ENCODE assay signal across 9 cellular contexts in the genomic region with DNA sequence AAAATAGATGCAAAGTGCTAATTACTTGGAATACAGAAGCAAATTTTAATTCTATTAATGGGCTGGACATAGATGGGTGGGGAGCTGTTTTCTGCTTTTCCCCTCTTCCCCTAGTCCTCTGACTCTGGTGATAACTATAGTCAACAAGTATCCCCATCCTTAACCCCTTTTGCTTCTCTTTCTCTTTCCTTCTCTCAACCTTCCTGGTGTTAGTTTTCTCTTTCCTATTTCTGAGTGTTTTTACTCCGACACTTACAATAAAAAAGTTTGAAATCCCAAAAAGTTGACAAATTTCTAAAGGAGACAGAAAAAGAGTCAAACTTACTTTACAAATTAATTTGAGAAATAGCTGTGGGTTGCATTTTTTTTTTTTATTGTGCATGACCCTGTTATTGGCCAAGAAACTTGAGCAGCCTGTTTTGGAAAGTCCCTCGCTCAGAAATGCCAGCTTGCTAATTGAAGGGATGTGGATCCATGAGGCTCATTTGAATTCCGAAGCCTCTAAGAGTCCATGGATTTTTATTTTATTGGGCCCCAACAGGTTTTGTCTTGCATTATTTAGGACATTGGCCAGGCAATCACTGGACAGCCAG. TPM values are rescaled to one million over a fixed set of nuclear protein-coding genes. Genes with fewer than 3 reads are reported as not detected.
DNase-seq lines count a peak whose midpoint lies in the region; ATAC-seq, FAIRE-seq and TF ChIP-seq lines count a peak whose summit lies in the region.
"Had no signal": no experiment of that assay in that cellular context is flagged by ENCODE, and none has a peak within 500 bp of the region (broad histone marks: within the 10 kb centered on the region; RNA-seq: fewer than 3 reads in every experiment).

No MANE protein-coding gene starts in this region.

- DNase-seq in DMS 273 treated with DMSO at 0.1 percent for 48 hours (lab: John Stamatoyannopoulos, UW) (peak; percentile 13), NB4 (ENCODE audit: low read depth) (no peak), pancreas (no peak), substantia nigra (lab: John Stamatoyannopoulos, UW) (no peak)
- peak in 1 of 3 donors; percentile 18 for DNase-seq in effector memory CD4-positive, alpha-beta T cell
- DNase-seq in stimulated activated CD4-positive, alpha-beta T cell treated with anti-CD3 and anti-CD28 coated beads, Interleukin-12 subunit alpha, Interleukin-12 subunit beta, amount 100 ng/mL, for 4 hours = no peak
- DNase-seq in activated CD8-positive, alpha-beta memory T cell treated with anti-CD3 and anti-CD28 coated beads, Interleukin-2, amount 50 U/mL, for 48 hours = no peak
- DNase-seq: NCI-H69 had no signal

- intact Hi-C loops in pancreas (cut with DNase I) = no loop called here

- no peaks in the 10 kb centered on the region for H3K27me3 ChIP-seq in effector memory CD4-positive, alpha-beta T cell (replicated peaks; ENCODE audit: control insufficient read depth, insufficient read depth, low read length, poor library complexity, severe bottlenecking)
- H3K27me3 ChIP-seq in pancreas = no peaks in the 10 kb centered on the region

- WGBS in pancreas, 2 donors = 61 to 66% methylated on average over 3 of the region's 3 CpGs

- FAIRE-seq in pancreas (lab: Jason Lieb, UNC) = peak; percentile 49

- peaks cover 51% of the 10 kb centered on the region for H3K4me1 ChIP-seq in effector memory CD4-positive, alpha-beta T cell (ENCODE audit: control insufficient read depth, insufficient read depth, low read length, poor library complexity, severe bottlenecking)
- H3K4me1 ChIP-seq in pancreas = peaks cover 0 to 16% (median 6%) of the 10 kb centered on the region in 3 donors

- H3K27ac ChIP-seq in effector memory CD4-positive, alpha-beta T cell (ENCODE audit: insufficient read depth, low read length, poor library complexity, severe bottlenecking) = peak overlapping the region; percentile 99
- H3K27ac ChIP-seq in pancreas (peak overlapping the region in 1 of 4 donors; percentile 28), substantia nigra (ENCODE audit: low read depth, low read length, poor library complexity, severe bottlenecking) (no peak overlapping the region)

- H3K9me3 ChIP-seq in effector memory CD4-positive, alpha-beta T cell (ENCODE audit: control insufficient read depth, low read length) = no peaks in the 10 kb centered on the region
- H3K9me3 ChIP-seq in pancreas = no peaks in the 10 kb centered on the region

- peak overlapping the region; percentile 22 for H3K4me3 ChIP-seq in NB4 (ENCODE audit: low read depth, low read length)
- H3K4me3 ChIP-seq in effector memory CD4-positive, alpha-beta T cell (ENCODE audit: insufficient read depth, low read depth, low read length, poor library complexity, severe bottlenecking) = peak overlapping the region; percentile 11
- peak overlapping the region in 1 of 4 donors; percentile 70 for H3K4me3 ChIP-seq in pancreas

- no peak for TF ChIP-seq POLR2A in NB4 (IDR thresholded peaks at IDR 0.05; ENCODE audit: extremely low read depth, insufficient read length)

- TF ChIP-seq CTCF in NB4 (IDR thresholded peaks at IDR 0.05; ENCODE audit: low read depth, low read length) (no peak), pancreas (IDR thresholded peaks at IDR 0.05) (no peak)

- ATAC-seq in pancreas (no peak), HG03442 (IDR thresholded peaks at IDR 0.05; ENCODE audit: unreplicated experiment) (no peak)

- H3K36me3 ChIP-seq in effector memory CD4-positive, alpha-beta T cell (ENCODE audit: control insufficient read depth, insufficient read depth, low read length) = no peaks in the 10 kb centered on the region
- no peaks in the 10 kb centered on the region for H3K36me3 ChIP-seq in pancreas

RNA-seq across cellular contexts. Expression of a gene that starts 2.4 kb away (rescaled TPM):
- total RNA-seq in pancreas = 10 to 100 TPM in 1 of 6 donors, 1 to 10 TPM in 5; 2.6 to 10.3 (median 4.1) TPM
- 1 to 10 TPM; 1.4 to 2.8 TPM for polyA plus RNA-seq in pancreas

RNA-seq across cellular contexts. Expression of a gene that starts 40.5 kb away (rescaled TPM):
- 10 to 100 TPM in 4 of 6 donors, 1 to 10 TPM in 2; 8.1 to 78.7 (median 17.5) TPM for total RNA-seq in pancreas
- 10 to 100 TPM; 58.0 to 78.4 TPM for polyA plus RNA-seq in pancreas
